ENCODE assay signal across 11 cellular contexts in genomic region chr2:224764565-224765236, GRCh38.
DNase-seq lines count a peak whose midpoint lies in the region; ATAC-seq and TF ChIP-seq lines count a peak whose summit lies in the region.
"Had no signal": no experiment of that assay in that cellular context is flagged by ENCODE, and none has a peak within 500 bp of the region (broad histone marks: within the 10 kb centered on the region; RNA-seq: fewer than 3 reads in every experiment).

No MANE protein-coding gene starts in this region.

- peaks cover 0 to 1% (median 0%) of the 10 kb centered on the region in 11 experiments; a peak in 1 of 22 replicates for H4K20me1 ChIP-seq in BLaER1 treated with 17β-estradiol and CSF1 and Interleukin-3, amounts not matched to agents 10 nM and 100 nM
- no peaks in the 10 kb centered on the region for H4K20me1 ChIP-seq in SU-DHL-6 (ENCODE audit: low read depth, low read length)

- ATAC-seq in GM18873 (IDR thresholded peaks at IDR 0.05; ENCODE audit: low FRiP score, unreplicated experiment) (peak; percentile 60), HG02798 (IDR thresholded peaks at IDR 0.05; ENCODE audit: poor library complexity, unreplicated experiment) (peak; percentile 85)

- no peaks in the 10 kb centered on the region for H3K79me2 ChIP-seq in SU-DHL-6 (ENCODE audit: insufficient read depth, low read length)

- H3K9me2 ChIP-seq in SU-DHL-6 (replicated peaks; ENCODE audit: insufficient read depth, low read length) = no peaks in the 10 kb centered on the region

- no peak for TF ChIP-seq CTCF in SU-DHL-6 (IDR thresholded peaks at IDR 0.05; ENCODE audit: insufficient read depth, low read length, poor library complexity, severe bottlenecking)

- H3K36me3 ChIP-seq in BLaER1 treated with 17β-estradiol and CSF1 and Interleukin-3, amounts not matched to agents 10 nM and 100 nM = peaks cover 98 to 100% (median 99%) of the 10 kb centered on the region in 11 experiments
- H3K36me3 ChIP-seq in SU-DHL-6 (ENCODE audit: low read length) = no peaks in the 10 kb centered on the region

- H3K9me3 ChIP-seq in BLaER1 treated with 17β-estradiol and CSF1 and Interleukin-3, amounts not matched to agents 10 nM and 100 nM (replicated peaks in 1 of 11) = peaks cover 22 to 78% (median 55%) of the 10 kb centered on the region in 11 experiments
- H3K9me3 ChIP-seq in SU-DHL-6 (ENCODE audit: insufficient read depth, low read length) = no peaks in the 10 kb centered on the region

- peaks cover 6% of the 10 kb centered on the region for H3F3A ChIP-seq in SU-DHL-6 (ENCODE audit: insufficient read depth)

- H3K9ac ChIP-seq in BLaER1 treated with 17β-estradiol and CSF1 and Interleukin-3, amounts not matched to agents 10 nM and 100 nM = no peak overlapping the region
- H3K9ac ChIP-seq in SU-DHL-6 (ENCODE audit: low read length) = peak overlapping the region; percentile 19; the same call in 1 of the 2 replicates
- H3K9ac ChIP-seq: BLaER1 had no signal

- peak overlapping the region; percentile 71 for H2AFZ ChIP-seq in SU-DHL-6 (ENCODE audit: low read depth, low read length, severe bottlenecking)

- H3K27ac ChIP-seq in BLaER1 treated with 17β-estradiol and CSF1 and Interleukin-3, amounts not matched to agents 10 nM and 100 nM = peak overlapping the region in 6 of 11 experiments; percentile 4 to 51 (median 20); a peak in 4 of 22 replicates
- H3K27ac ChIP-seq in SU-DHL-6 (ENCODE audit: low read depth, low read length) = peak overlapping the region; percentile 53
- H3K27ac ChIP-seq: BLaER1, epithelial cell of prostate had no signal

- no peak overlapping the region for H3K4me3 ChIP-seq in BLaER1 treated with 17β-estradiol and CSF1 and Interleukin-3, amounts not matched to agents 10 nM and 100 nM
- H3K4me3 ChIP-seq in SU-DHL-6 (ENCODE audit: insufficient read depth, low read length, poor library complexity, severe bottlenecking) = peak overlapping the region; percentile 30
- H3K4me3 ChIP-seq: BLaER1 had no signal

- peak overlapping the region in 3 of 11 experiments; percentile 24 to 48 (median 33); a peak in 5 of 22 replicates for H3K4me2 ChIP-seq in BLaER1 treated with 17β-estradiol and CSF1 and Interleukin-3, amounts not matched to agents 10 nM and 100 nM
- peak overlapping the region; percentile 41 for H3K4me2 ChIP-seq in SU-DHL-6 (ENCODE audit: low read depth, low read length, poor library complexity, severe bottlenecking)
- H3K4me2 ChIP-seq: BLaER1 had no signal

- peaks cover 0 to 22% (median 12%) of the 10 kb centered on the region in 10 experiments; a peak in 16 of 20 replicates for H3K4me1 ChIP-seq in BLaER1 treated with 17β-estradiol and CSF1 and Interleukin-3, amounts not matched to agents 10 nM and 100 nM

- DNase-seq in kidney tubule cell (ENCODE audit: low spot score) = no peak
- no peak for DNase-seq in GOT3 (lab: John Stamatoyannopoulos, UW)
- DNase-seq in NOMO-1 (lab: John Stamatoyannopoulos, UW; ENCODE audit: unreplicated experiment in 2 of 2) = no peak
- DNase-seq in NCI-H510A (lab: John Stamatoyannopoulos, UW) = no peak
- DNase-seq: NCI-H446 treated with DMSO at 0.1 percent for 48 hours had no signal

- no peaks in the 10 kb centered on the region for H3K27me3 ChIP-seq in BLaER1 treated with 17β-estradiol and CSF1 and Interleukin-3, amounts not matched to agents 10 nM and 100 nM
- no peaks in the 10 kb centered on the region for H3K27me3 ChIP-seq in SU-DHL-6 (ENCODE audit: low read length)
- H3K27me3 ChIP-seq: BLaER1 had no signal
